1 cellular context compared by ENCODE assay signal in the genomic region with DNA sequence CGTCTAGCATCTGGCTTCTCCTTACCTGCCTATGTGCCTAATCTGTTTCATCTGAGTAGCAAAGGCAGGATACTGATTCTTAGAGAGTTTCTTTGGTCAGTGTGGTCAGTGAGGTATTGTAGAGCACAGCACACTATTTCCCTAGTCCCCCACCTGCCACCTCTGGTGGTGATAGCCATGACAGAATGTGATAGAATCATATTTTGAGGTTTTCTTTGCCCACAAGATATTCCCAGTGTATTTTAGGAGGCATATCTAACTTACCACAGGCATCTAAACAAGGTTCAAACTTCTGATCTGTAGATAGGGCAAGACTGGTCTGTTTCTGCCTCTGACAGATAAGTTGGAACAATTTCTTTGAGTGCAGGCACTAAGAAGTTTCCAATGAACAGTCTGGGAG.
TF ChIP-seq lines count a peak whose summit lies in the region.

No MANE protein-coding gene starts in this region.

TF ChIP-seq in K562, 482 proteins besides CTCF, POLR2A, EP300 and RAD21 (continued from another document):
- TF ChIP-seq, protein P1, sequence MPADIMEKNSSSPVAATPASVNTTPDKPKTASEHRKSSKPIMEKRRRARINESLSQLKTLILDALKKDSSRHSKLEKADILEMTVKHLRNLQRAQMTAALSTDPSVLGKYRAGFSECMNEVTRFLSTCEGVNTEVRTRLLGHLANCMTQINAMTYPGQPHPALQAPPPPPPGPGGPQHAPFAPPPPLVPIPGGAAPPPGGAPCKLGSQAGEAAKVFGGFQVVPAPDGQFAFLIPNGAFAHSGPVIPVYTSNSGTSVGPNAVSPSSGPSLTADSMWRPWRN (IDR thresholded peaks at IDR 0.05; ENCODE audit: low read depth): peak; percentile 58; the same call in 1 of the 2 replicates
- peak; percentile 67 for TF ChIP-seq TAL1 (IDR thresholded peaks at IDR 0.05)
- TF ChIP-seq, protein P2, sequence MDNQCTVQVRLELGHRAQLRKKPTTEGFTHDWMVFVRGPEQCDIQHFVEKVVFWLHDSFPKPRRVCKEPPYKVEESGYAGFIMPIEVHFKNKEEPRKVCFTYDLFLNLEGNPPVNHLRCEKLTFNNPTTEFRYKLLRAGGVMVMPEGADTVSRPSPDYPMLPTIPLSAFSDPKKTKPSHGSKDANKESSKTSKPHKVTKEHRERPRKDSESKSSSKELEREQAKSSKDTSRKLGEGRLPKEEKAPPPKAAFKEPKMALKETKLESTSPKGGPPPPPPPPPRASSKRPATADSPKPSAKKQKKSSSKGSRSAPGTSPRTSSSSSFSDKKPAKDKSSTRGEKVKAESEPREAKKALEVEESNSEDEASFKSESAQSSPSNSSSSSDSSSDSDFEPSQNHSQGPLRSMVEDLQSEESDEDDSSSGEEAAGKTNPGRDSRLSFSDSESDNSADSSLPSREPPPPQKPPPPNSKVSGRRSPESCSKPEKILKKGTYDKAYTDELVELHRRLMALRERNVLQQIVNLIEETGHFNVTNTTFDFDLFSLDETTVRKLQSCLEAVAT (IDR thresholded peaks at IDR 0.05): peak in 1 of 2 experiments; percentile 67; a peak in 1 of 4 replicates
- TF ChIP-seq RCOR1 (IDR thresholded peaks at IDR 0.05; ENCODE audit: borderline replicate concordance in 1 of 2, low read depth in 2 of 2, low read length in 2 of 2): 0 out of 4 replicates have a peak, but pooled peaks of 1 of the 2 experiments have one; percentile 5
- no peak for TF ChIP-seq ZNF217 (CRISPR knock-in tag; IDR thresholded peaks at IDR 0.05)
- TF ChIP-seq ESRRA (IDR thresholded peaks at IDR 0.05; ENCODE audit: borderline replicate concordance, low read depth): peak; percentile 68; the same call in 1 of the 2 replicates
- no peak for TF ChIP-seq ZFPM2 (CRISPR knock-in tag; IDR thresholded peaks at IDR 0.05)
- no peak for TF ChIP-seq SP1 (CRISPR knock-in tag; IDR thresholded peaks at IDR 0.05)
- TF ChIP-seq KLF1 (tag; IDR thresholded peaks at IDR 0.05): no peak
TF ChIP-seq in K562: peak in this region for 10.
